Comparison of ENCODE assay signal across 14 cellular contexts in genomic region chr19:30326076-30326710, GRCh38. TPM values are rescaled to one million over a fixed set of nuclear protein-coding genes. Genes with fewer than 3 reads are reported as not detected.
DNase-seq lines count a peak whose midpoint lies in the region; ATAC-seq and TF ChIP-seq lines count a peak whose summit lies in the region.
"Had no signal": no experiment of that assay in that cellular context is flagged by ENCODE, and none has a peak within 500 bp of the region (broad histone marks: within the 10 kb centered on the region; RNA-seq: fewer than 3 reads in every experiment).

No MANE protein-coding gene starts in this region.

- no peak overlapping the region for H3K4me2 ChIP-seq in neuronal stem cell (ENCODE audit: insufficient read depth, low read length, poor library complexity, severe bottlenecking)

- H3K79me1 ChIP-seq in neuronal stem cell (ENCODE audit: low read depth, low read length): no peaks in the 10 kb centered on the region

- H3K27me3 Mint-ChIP-seq in activated T-cell treated with anti-CD3 and anti-CD28 coated beads, Interleukin-2, amount 50 U/mL, for 4 hours (ENCODE audit: low read depth): no peaks in the 10 kb centered on the region

- H3K4me3 ChIP-seq in heart left ventricle (no peak overlapping the region), neuronal stem cell (ENCODE audit: low read length in 2 of 2) (no peak overlapping the region), urinary bladder (ENCODE audit: low read depth, low read length) (no peak overlapping the region)

- H3K9ac ChIP-seq in neuronal stem cell (ENCODE audit: low read depth, low read length, poor library complexity): no peak overlapping the region

- H3K4me3 Mint-ChIP-seq in activated T-cell treated with anti-CD3 and anti-CD28 coated beads, Interleukin-2, amount 50 U/mL, for 4 hours: no peak overlapping the region
- H3K4me3 Mint-ChIP-seq: CD8-positive, alpha-beta T cell had no signal

- no peak overlapping the region for H3K4ac ChIP-seq in neuronal stem cell (ENCODE audit: low read length)

- H3K9me3 Mint-ChIP-seq in activated T-cell treated with anti-CD3 and anti-CD28 coated beads, Interleukin-2, amount 50 U/mL, for 4 hours: peaks cover 4% of the 10 kb centered on the region
- H3K9me3 Mint-ChIP-seq: CD8-positive, alpha-beta T cell had no signal

- no peak overlapping the region for H3K14ac ChIP-seq in neuronal stem cell (ENCODE audit: low read length)

- 51 to 62% (median 58%) methylated on average over 18 of the region's 18 CpGs for WGBS in heart left ventricle, 4 donors
- no CpG with 5 or more reads among the region's 18 CpGs for WGBS in neuronal stem cell (ENCODE audit: extremely low coverage in 2 of 2, insufficient read length in 2 of 2, insufficient replicate concordance in 1 of 2), 2 donors
- 51% methylated on average over 18 of the region's 18 CpGs for WGBS in urinary bladder

- no peaks in the 10 kb centered on the region for H3K36me3 Mint-ChIP-seq in activated T-cell treated with anti-CD3 and anti-CD28 coated beads, Interleukin-2, amount 50 U/mL, for 4 hours (ENCODE audit: insufficient read depth)
- H3K36me3 Mint-ChIP-seq: CD8-positive, alpha-beta T cell had no signal

- H3K23ac ChIP-seq in neuronal stem cell (ENCODE audit: low read depth, low read length, poor library complexity): no peak overlapping the region

- no peak overlapping the region for H2AK5ac ChIP-seq in neuronal stem cell (ENCODE audit: low read depth, low read length)

- no peak overlapping the region for H2BK12ac ChIP-seq in neuronal stem cell (ENCODE audit: low read length)

- peak; percentile 78 to 95 (median 91) for ATAC-seq in heart left ventricle
- ATAC-seq in activated T-cell treated with anti-CD3 and anti-CD28 coated beads, Interleukin-2, amount 50 U/mL, for 4 hours: no peak
- ATAC-seq: CD8-positive, alpha-beta T cell had no signal

- H3K27ac ChIP-seq in heart left ventricle (peak overlapping the region in 4 of 12 donors; percentile 19 to 51 (median 27)), neuronal stem cell (replicated peaks; ENCODE audit: low read length) (no peak overlapping the region), urinary bladder (ENCODE audit: low read depth) (peak overlapping the region; percentile 56)
- H3K27ac ChIP-seq: HL-60, RWPE1 had no signal

- H3K4me1 Mint-ChIP-seq in activated T-cell treated with anti-CD3 and anti-CD28 coated beads, Interleukin-2, amount 50 U/mL, for 4 hours (ENCODE audit: low read depth): no peaks in the 10 kb centered on the region

- H4K8ac ChIP-seq in neuronal stem cell (ENCODE audit: low read depth, low read length): no peak overlapping the region

- H3K27me3 ChIP-seq in heart left ventricle (no peaks in the 10 kb centered on the region), neuronal stem cell (ENCODE audit: control insufficient read depth in 3 of 3, insufficient read depth in 3 of 3, low read depth in 1 of 3, low read length in 3 of 3) (no peaks in the 10 kb centered on the region)
- H3K27me3 ChIP-seq: BE2C had no signal

- H3K36me3 ChIP-seq in heart left ventricle (no peaks in the 10 kb centered on the region), neuronal stem cell (replicated peaks in 1 of 2; ENCODE audit: control insufficient read depth in 2 of 2, insufficient read depth in 2 of 2, low read length in 2 of 2) (no peaks in the 10 kb centered on the region), urinary bladder (ENCODE audit: insufficient read depth) (no peaks in the 10 kb centered on the region)
- H3K36me3 ChIP-seq: BE2C had no signal

- TF ChIP-seq POLR2A in heart left ventricle (IDR thresholded peaks at IDR 0.05): no peak

- H4K91ac ChIP-seq in neuronal stem cell (ENCODE audit: low read depth, low read length, poor library complexity): no peak overlapping the region

- DNase-seq in cerebellum (ENCODE audit: low spot score) (peak; percentile 44), heart left ventricle (peak in 4 of 5 donors; percentile 37 to 80 (median 58)), neuronal stem cell (ENCODE audit: low spot score) (no peak), putamen (ENCODE audit: low spot score) (no peak), EL (no peak)
- no peak for DNase-seq in activated T-cell treated with anti-CD3 and anti-CD28 coated beads, Interleukin-2, amount 50 U/mL, for 4 hours
- DNase-seq: BE2C; CD8-positive, alpha-beta T cell; DMS79 treated with DMSO at 0.1 percent for 48 hours; GF-D8; NCI-H146 had no signal

- peaks cover 0 to 13% (median 2%) of the 10 kb centered on the region in 12 donors for H3K4me1 ChIP-seq in heart left ventricle
- no peaks in the 10 kb centered on the region for H3K4me1 ChIP-seq in neuronal stem cell (ENCODE audit: control insufficient read depth in 2 of 2, insufficient read depth in 1 of 2, low read depth in 1 of 2, low read length in 2 of 2)
- H3K4me1 ChIP-seq in urinary bladder (ENCODE audit: insufficient read depth): no peaks in the 10 kb centered on the region
- H3K4me1 ChIP-seq: BE2C had no signal

- peak overlapping the region; percentile 6 for H2BK5ac ChIP-seq in neuronal stem cell (ENCODE audit: low read length)

- H2BK15ac ChIP-seq in neuronal stem cell (ENCODE audit: low read length): no peak overlapping the region

- H3K18ac ChIP-seq in neuronal stem cell (ENCODE audit: low read length): peak overlapping the region; percentile 54

- H2BK120ac ChIP-seq in neuronal stem cell (ENCODE audit: low read depth, low read length): no peak overlapping the region

- no peaks in the 10 kb centered on the region for H3K9me3 ChIP-seq in heart left ventricle
- no peaks in the 10 kb centered on the region for H3K9me3 ChIP-seq in neuronal stem cell (replicated peaks in 1 of 2; ENCODE audit: control insufficient read depth in 2 of 2, insufficient read depth in 1 of 2, low read depth in 1 of 2, low read length in 2 of 2)
- H3K9me3 ChIP-seq: BE2C had no signal

- intact Hi-C loops in heart left ventricle (cut with DNase I): no loop called here

- no peak overlapping the region for H2AFZ ChIP-seq in neuronal stem cell (ENCODE audit: low read length)

- TF ChIP-seq CTCF in heart left ventricle (IDR thresholded peaks at IDR 0.05): no peak

RNA-seq across cellular contexts. Expression of gene ZNF536, which starts 46.0 kb away (rescaled TPM):
- total RNA-seq in cerebellum (77.1 TPM), heart left ventricle (10 to 100 TPM in 1 of 9 donors, 1 to 10 TPM in 8; 1.1 to 10.1 (median 2.5) TPM), urinary bladder (34.4 TPM)
- polyA plus RNA-seq in heart left ventricle (1 to 10 TPM in 1 of 2 donors, under 1 TPM in 1; 0.17 to 1.5 TPM), urinary bladder (4.9 TPM)
- polyA plus RNA-seq in neuronal stem cell (2013, experiment 1 of 2): 0.35 TPM
- 0.44 TPM for polyA plus RNA-seq in neuronal stem cell (2013, experiment 2 of 2)
- not detected for total RNA-seq in activated T-cell treated with anti-CD3 and anti-CD28 coated beads, Interleukin-2, amount 50 U/mL, for 4 hours
- total RNA-seq: CD8-positive, alpha-beta T cell had no signal

Comparison
In these comparisons a context has a peak if more than half of its experiments do, and no peak if none do; other contexts are left out.
1. DNase-seq: peak in cerebellum (single experiment) and heart left ventricle (4 of 5); none in neuronal stem cell (single experiment), putamen (single experiment), activated T-cell treated with anti-CD3 and anti-CD28 coated beads, Interleukin-2, amount 50 U/mL, for 4 hours (single experiment) and EL (single experiment).
2. ATAC-seq: peak in heart left ventricle (4 of 4); none in activated T-cell treated with anti-CD3 and anti-CD28 coated beads, Interleukin-2, amount 50 U/mL, for 4 hours (0 of 2).